In the genomic region with DNA sequence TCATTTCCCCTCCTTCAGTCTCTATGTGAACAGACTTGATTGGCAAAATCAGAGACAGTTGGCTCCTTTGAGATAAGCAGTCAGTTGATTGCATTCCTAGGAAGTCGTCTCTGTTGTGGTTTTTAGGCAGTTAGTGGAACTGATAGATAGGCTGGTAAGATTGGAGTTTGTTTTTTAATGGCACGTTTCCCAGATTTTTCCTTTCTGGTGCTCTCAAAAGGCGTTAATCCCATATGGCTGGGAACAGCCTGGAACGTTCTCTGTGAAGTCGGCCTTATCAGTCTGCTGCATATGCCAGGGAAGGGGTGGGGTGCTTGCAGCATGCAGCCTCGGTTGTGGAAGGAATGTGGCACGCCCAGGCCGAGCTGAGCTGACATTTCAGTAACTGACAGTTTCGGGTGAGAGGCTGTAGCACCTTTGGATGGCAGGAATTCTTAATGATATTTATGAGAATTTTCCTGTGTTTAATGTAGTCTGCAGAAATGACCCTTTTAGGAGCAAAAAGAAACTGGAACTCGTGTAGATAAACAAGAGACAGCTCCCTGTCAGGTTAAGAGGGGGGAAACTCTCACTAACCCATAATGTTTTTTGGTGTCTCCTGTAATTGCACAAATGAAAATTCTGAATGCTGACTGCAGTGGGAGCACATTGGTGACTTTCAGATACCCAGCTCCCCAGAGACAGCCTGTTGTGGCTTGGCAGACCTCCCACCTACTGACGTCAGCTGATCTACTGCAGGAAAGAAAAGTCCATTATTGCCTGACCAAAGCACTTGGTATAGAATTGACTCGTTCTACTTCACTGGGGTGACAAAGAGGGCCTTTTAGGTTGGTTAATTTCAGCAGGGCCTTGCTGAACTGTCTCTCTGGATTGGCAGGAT, we compare ENCODE assay signal across 8 cellular contexts. TPM values are rescaled to one million over a fixed set of nuclear protein-coding genes. Genes with fewer than 3 reads are reported as not detected.
DNase-seq lines count a peak whose midpoint lies in the region; ATAC-seq and TF ChIP-seq lines count a peak whose summit lies in the region.

No MANE protein-coding gene starts in this region.

- H3K27me3 ChIP-seq in CD8-positive, alpha-beta T cell (ENCODE audit: insufficient read depth, low read length): no peaks in the 10 kb centered on the region
- H3K27me3 ChIP-seq in KMS-11 (ENCODE audit: insufficient read depth, low read depth) (no peaks in the 10 kb centered on the region), brain microvascular endothelial cell (replicated peaks) (no peaks in the 10 kb centered on the region)

- POLR2A ChIA-PET in CD8-positive, alpha-beta T cell (lab: Charles Lee): interaction anchor here (1.7 kb wide), 1 partner anchor 17 kb away, joined by 3 read pairs; no protein-coding TSS in a partner anchor
- POLR2A ChIA-PET in T-cell (lab: Charles Lee): interaction anchor here in 1 of 2 donors (0.5 kb wide), 1 partner anchor 157 kb away, joined by 5 read pairs; no protein-coding TSS in a partner anchor

- no peaks in the 10 kb centered on the region for H4K20me1 ChIP-seq in KMS-11 (ENCODE audit: insufficient read depth)

- intact Hi-C loops in CD8-positive, alpha-beta T cell (cut with DNase I, micrococcal nuclease): loop anchor here in 1 of 2 experiments (10.0 kb wide), 1 partner anchor 284 kb away; a partner anchor contains a TSS

- peak overlapping the region; percentile 94 for H3K27ac Mint-ChIP-seq in CD8-positive, alpha-beta T cell
- peak overlapping the region; percentile 86 to 89 for H3K27ac Mint-ChIP-seq in T-cell

- CTCF ChIA-PET in CD8-positive, alpha-beta T cell (lab: Charles Lee): interaction anchor here (1.7 kb wide), 1 partner anchor 183 kb away, joined by 3 read pairs; no protein-coding TSS in a partner anchor
- CTCF ChIA-PET in T-cell (lab: Charles Lee): no interaction called here

- H2AFZ ChIP-seq in KMS-11 (ENCODE audit: low read depth): no peak overlapping the region

- in situ Hi-C loops in brain microvascular endothelial cell (cut with HindIII; ENCODE audit: low pct_ligation_motif_present, low sequenced_read_pairs): no loop called here

- H3K4me2 ChIP-seq in KMS-11: peak overlapping the region; percentile 95

- no peaks in the 10 kb centered on the region for H3K27me3 Mint-ChIP-seq in CD8-positive, alpha-beta T cell (ENCODE audit: low read depth)
- no peaks in the 10 kb centered on the region for H3K27me3 Mint-ChIP-seq in T-cell

- H3K36me3 Mint-ChIP-seq in CD8-positive, alpha-beta T cell: peaks cover 12% of the 10 kb centered on the region
- peaks cover 8% of the 10 kb centered on the region for H3K36me3 Mint-ChIP-seq in T-cell

- H3K9me3 Mint-ChIP-seq in CD8-positive, alpha-beta T cell: no peaks in the 10 kb centered on the region
- no peaks in the 10 kb centered on the region for H3K9me3 Mint-ChIP-seq in T-cell

- no peak overlapping the region for H3K27ac ChIP-seq in CD8-positive, alpha-beta T cell (ENCODE audit: low read depth, low read length)
- H3K27ac ChIP-seq in KMS-11 (peak overlapping the region; percentile 68), brain microvascular endothelial cell (peak overlapping the region; percentile 71), skin epidermis (peak overlapping the region in 18 of 21 experiments; percentile 5 to 84 (median 58))

- H3K36me3 ChIP-seq in CD8-positive, alpha-beta T cell (ENCODE audit: insufficient read depth, low read length): no peaks in the 10 kb centered on the region
- H3K36me3 ChIP-seq in KMS-11 (ENCODE audit: insufficient read depth) (no peaks in the 10 kb centered on the region), brain microvascular endothelial cell (replicated peaks) (peaks cover 8% of the 10 kb centered on the region)

- no peaks in the 10 kb centered on the region for H3K9me3 ChIP-seq in CD8-positive, alpha-beta T cell (ENCODE audit: low read length)

- no peak for TF ChIP-seq CTCF in CD8-positive, alpha-beta T cell (IDR thresholded peaks at IDR 0.05)
- TF ChIP-seq CTCF in KMS-11 (conservative IDR thresholded peaks at IDR 0.05; ENCODE audit: low read depth, low read length) (no peak), brain microvascular endothelial cell (IDR thresholded peaks at IDR 0.05; ENCODE audit: low read depth, low read length, missing control alignments) (no peak)

- ATAC-seq in CD8-positive, alpha-beta T cell: peak; percentile 75
- ATAC-seq in GM21447 (IDR thresholded peaks at IDR 0.05; ENCODE audit: unreplicated experiment): peak; percentile 88
- ATAC-seq in T-cell (replicated peaks in 1 of 4): peak; percentile 26 to 58 (median 56)

- H3K4me1 Mint-ChIP-seq in CD8-positive, alpha-beta T cell (ENCODE audit: low read depth): peaks cover 26% of the 10 kb centered on the region
- H3K4me1 Mint-ChIP-seq in T-cell: peaks cover 6 to 46% (median 26%) of the 10 kb centered on the region in 3 donors

- peaks cover 67% of the 10 kb centered on the region for H3K79me2 ChIP-seq in KMS-11 (ENCODE audit: insufficient read depth, low read depth)

- DNase-seq in CD8-positive, alpha-beta T cell: peak; percentile 8 to 73 (median 50)
- DNase-seq in T-cell (peak in 33 of 34 experiments; percentile 13 to 67 (median 39)), brain microvascular endothelial cell (peak; percentile 95), inferior parietal cortex (ENCODE audit: extremely low spot score) (peak; percentile 91), SKM-1 treated with dmso at 0.1 percent for 144 hours (lab: John Stamatoyannopoulos, UW; ENCODE audit: unreplicated experiment) (no peak)

- peak overlapping the region; percentile 55 for H3K4me3 Mint-ChIP-seq in CD8-positive, alpha-beta T cell
- H3K4me3 Mint-ChIP-seq in T-cell: peak overlapping the region in 2 of 3 donors; percentile 22 to 59

- H3K4me1 ChIP-seq in CD8-positive, alpha-beta T cell (ENCODE audit: insufficient read depth, low read length): peaks cover 56% of the 10 kb centered on the region
- H3K4me1 ChIP-seq in KMS-11 (ENCODE audit: low read depth, poor library complexity, severe bottlenecking): peaks cover 58% of the 10 kb centered on the region

- H3K4me3 ChIP-seq in CD8-positive, alpha-beta T cell (ENCODE audit: low read depth, low read length): peak overlapping the region; percentile 22
- H3K4me3 ChIP-seq in KMS-11 (IDR thresholded peaks at IDR 0.05; ENCODE audit: insufficient read depth, low read depth, low read length) (no peak overlapping the region), brain microvascular endothelial cell (ENCODE audit: low read depth, low read length) (peak overlapping the region; percentile 20), skin epidermis (no peak overlapping the region)

- peak overlapping the region; percentile 33; the same call in 1 of the 2 replicates for H3K9ac ChIP-seq in KMS-11

RNA-seq across cellular contexts. Expression of a gene that starts 6.3 kb away (rescaled TPM):
- total RNA-seq in CD8-positive, alpha-beta T cell: 100 to 1,000 TPM; 299 to 332 TPM
- total RNA-seq in T-cell: 100 to 1,000 TPM; 446 to 594 (median 461) TPM

RNA-seq across cellular contexts. Expression of a gene that starts 54.2 kb away (rescaled TPM):
- 1 to 10 TPM; 6.6 to 8.5 TPM for total RNA-seq in CD8-positive, alpha-beta T cell
- 10 to 100 TPM; 15.5 to 30.5 (median 29.1) TPM for total RNA-seq in T-cell

Comparison
In these comparisons a context has a peak if more than half of its experiments do, and no peak if none do; other contexts are left out.
1. H3K4me3 ChIP-seq: peak in CD8-positive, alpha-beta T cell (single experiment) and brain microvascular endothelial cell (single experiment); none in KMS-11 (single experiment) and skin epidermis (0 of 7).
2. Peak in every context shown above with its lines, with median percentiles within 50 percentile points of each other: ATAC-seq.